28 cellular contexts compared by ENCODE assay signal in genomic region chr10:126921162-126921561, GRCh38. TPM values are rescaled to one million over a fixed set of nuclear protein-coding genes. Genes with fewer than 3 reads are reported as not detected.
"Had no signal": no experiment of that assay in that cellular context is flagged by ENCODE, and none has a peak within 500 bp of the region (broad histone marks: within the 10 kb centered on the region; RNA-seq: fewer than 3 reads in every experiment).

No MANE protein-coding gene starts in this region.

- H3K4me3 Mint-ChIP-seq: naive thymus-derived CD8-positive, alpha-beta T cell; natural killer cell treated with Interleukin-12 subunit alpha and Interleukin-12 subunit beta and Interleukin-15 and Interleukin-18, amount 100 ng/mL, for 72 hours; neural progenitor cell; stimulated activated effector memory CD8-positive, alpha-beta T cell treated with anti-CD3 and anti-CD28 coated beads, Interleukin-12 subunit alpha, Interleukin-12 subunit beta, amount 100 ng/mL, for 72 hours; stimulated activated naive B cell treated with anti-CD40 and anti-IgM and Interleukin-4, amounts not matched to agents 10 μg/mL and 1 μg/mL and 100 μg/mL, for 72 hours; stimulated activated naive CD8-positive, alpha-beta T cell treated with anti-CD3 and anti-CD28 coated beads, Interleukin-15, amount 100 ng/mL, for 72 hours; type B pancreatic cell had no signal

- H3K9me3 Mint-ChIP-seq: neural progenitor cell, type B pancreatic cell had no signal

- H2AFZ ChIP-seq: neural progenitor cell, parathyroid adenoma had no signal

- H3K36me3 Mint-ChIP-seq: natural killer cell treated with Interleukin-12 subunit alpha and Interleukin-12 subunit beta and Interleukin-15 and Interleukin-18, amount 100 ng/mL, for 72 hours; stimulated activated effector memory CD8-positive, alpha-beta T cell treated with anti-CD3 and anti-CD28 coated beads, Interleukin-12 subunit alpha, Interleukin-12 subunit beta, amount 100 ng/mL, for 72 hours; stimulated activated naive B cell treated with anti-CD40 and anti-IgM and Interleukin-4, amounts not matched to agents 10 μg/mL and 1 μg/mL and 100 μg/mL, for 72 hours had no signal

- H3K4me2 ChIP-seq: neural progenitor cell had no signal

- H3K27ac ChIP-seq: neural progenitor cell, ovary, parathyroid adenoma, psoas muscle, right lobe of liver, sigmoid colon, suprapubic skin, testis, tibial artery, transverse colon, upper lobe of right lung, uterus had no signal

- H3K27me3 Mint-ChIP-seq: natural killer cell treated with Interleukin-12 subunit alpha and Interleukin-12 subunit beta and Interleukin-15 and Interleukin-18, amount 100 ng/mL, for 72 hours; stimulated activated naive B cell treated with anti-CD40 and anti-IgM and Interleukin-4, amounts not matched to agents 10 μg/mL and 1 μg/mL and 100 μg/mL, for 72 hours; stimulated activated naive CD8-positive, alpha-beta T cell treated with anti-CD3 and anti-CD28 coated beads, Interleukin-15, amount 100 ng/mL, for 72 hours; type B pancreatic cell had no signal

- H3K27me3 ChIP-seq: neural progenitor cell, ovary, right lobe of liver, sigmoid colon, suprapubic skin, testis, tibial artery, transverse colon, upper lobe of right lung, uterus had no signal

- DNase-seq: occipital lobe; ovary; psoas muscle; right cardiac atrium; right lobe of liver; sigmoid colon; small intestine; stimulated activated CD4-positive, alpha-beta T cell treated with anti-CD3 and anti-CD28 coated beads, Interleukin-15, amount 100 ng/mL, for 24 hours; stimulated activated CD4-positive, alpha-beta T cell treated with anti-CD3 and anti-CD28 coated beads, Interleukin-2, amount 100 ng/mL, for 24 hours; stimulated activated CD4-positive, alpha-beta T cell treated with anti-CD3 and anti-CD28 coated beads, Interleukin-2, amount 100 ng/mL, for 48 hours; stimulated activated CD4-positive, alpha-beta T cell treated with anti-CD3 and anti-CD28 coated beads, Interleukin-4, amount 100 ng/mL, for 24 hours; stimulated activated naive B cell treated with anti-CD40 and anti-IgM and Interleukin-4, amounts not matched to agents 10 μg/mL and 1 μg/mL and 100 μg/mL, for 72 hours; stimulated activated naive CD8-positive, alpha-beta T cell treated with anti-CD3 and anti-CD28 coated beads, Interleukin-15, amount 100 ng/mL, for 72 hours; stimulated activated naive CD8-positive, alpha-beta T cell treated with anti-CD3 and anti-CD28 coated beads, Interleukin-15, Interleukin-2, amounts not matched to agents 100 U/mL and 50 U/mL, for 24 hours; substantia nigra; testis; tibial artery; transverse colon; upper lobe of right lung; uterus had no signal

- H3K4me3 ChIP-seq: neural progenitor cell, ovary, psoas muscle, right lobe of liver, sigmoid colon, suprapubic skin, testis, tibial artery, transverse colon, upper lobe of right lung, uterus had no signal

- H3K27ac Mint-ChIP-seq: naive thymus-derived CD8-positive, alpha-beta T cell; natural killer cell treated with Interleukin-12 subunit alpha and Interleukin-12 subunit beta and Interleukin-15 and Interleukin-18, amount 100 ng/mL, for 72 hours; neural progenitor cell; progenitor cell of endocrine pancreas; stimulated activated effector memory CD8-positive, alpha-beta T cell treated with anti-CD3 and anti-CD28 coated beads, Interleukin-12 subunit alpha, Interleukin-12 subunit beta, amount 100 ng/mL, for 72 hours; stimulated activated naive B cell treated with anti-CD40 and anti-IgM and Interleukin-4, amounts not matched to agents 10 μg/mL and 1 μg/mL and 100 μg/mL, for 72 hours; stimulated activated naive CD8-positive, alpha-beta T cell treated with anti-CD3 and anti-CD28 coated beads, Interleukin-15, amount 100 ng/mL, for 72 hours; type B pancreatic cell had no signal

- FAIRE-seq: small intestine had no signal

- ATAC-seq: naive thymus-derived CD8-positive, alpha-beta T cell; natural killer cell treated with Interleukin-12 subunit alpha and Interleukin-12 subunit beta and Interleukin-15 and Interleukin-18, amount 100 ng/mL, for 72 hours; psoas muscle; right cardiac atrium; right lobe of liver; stimulated activated effector memory CD8-positive, alpha-beta T cell treated with anti-CD3 and anti-CD28 coated beads, Interleukin-12 subunit alpha, Interleukin-12 subunit beta, amount 100 ng/mL, for 72 hours; stimulated activated naive B cell treated with anti-CD40 and anti-IgM and Interleukin-4, amounts not matched to agents 10 μg/mL and 1 μg/mL and 100 μg/mL, for 72 hours; stimulated activated naive CD8-positive, alpha-beta T cell treated with anti-CD3 and anti-CD28 coated beads, Interleukin-15, amount 100 ng/mL, for 72 hours; stimulated activated naive CD8-positive, alpha-beta T cell treated with anti-CD3 and anti-CD28 coated beads, Interleukin-15, Interleukin-2, amounts not matched to agents 100 U/mL and 50 U/mL, for 24 hours; upper lobe of right lung had no signal

- H3K9me3 ChIP-seq: ovary, psoas muscle, right lobe of liver, sigmoid colon, suprapubic skin, testis, tibial artery, transverse colon, upper lobe of right lung, uterus had no signal

- H3K4me1 Mint-ChIP-seq: naive thymus-derived CD8-positive, alpha-beta T cell; stimulated activated effector memory CD8-positive, alpha-beta T cell treated with anti-CD3 and anti-CD28 coated beads, Interleukin-12 subunit alpha, Interleukin-12 subunit beta, amount 100 ng/mL, for 72 hours; stimulated activated naive B cell treated with anti-CD40 and anti-IgM and Interleukin-4, amounts not matched to agents 10 μg/mL and 1 μg/mL and 100 μg/mL, for 72 hours; stimulated activated naive CD8-positive, alpha-beta T cell treated with anti-CD3 and anti-CD28 coated beads, Interleukin-15, amount 100 ng/mL, for 72 hours had no signal

- H3K4me1 ChIP-seq: parathyroid adenoma, psoas muscle had no signal

- H3K36me3 ChIP-seq: neural progenitor cell, ovary, right lobe of liver, sigmoid colon, suprapubic skin, transverse colon, upper lobe of right lung, uterus had no signal

- H3K9ac ChIP-seq: neural progenitor cell, parathyroid adenoma had no signal

RNA-seq across cellular contexts. Expression of gene DOCK1, which starts 15.9 kb away (rescaled TPM):
- total RNA-seq: naive thymus-derived CD8-positive, alpha-beta T cell had no signal
